ENCODE assay signal across 1 cellular context in genomic region chr7:10973061-10973941, GRCh38.
TF ChIP-seq lines count a peak whose summit lies in the region.

PHF14 (plus strand) TSS chr7:10973872; CDS start chr7:10974324, 452 bp downstream.

TF ChIP-seq in HepG2, 621 proteins besides CTCF, POLR2A, EP300 and RAD21 (continued from another document and continues in another):
- TF ChIP-seq, protein P1, sequence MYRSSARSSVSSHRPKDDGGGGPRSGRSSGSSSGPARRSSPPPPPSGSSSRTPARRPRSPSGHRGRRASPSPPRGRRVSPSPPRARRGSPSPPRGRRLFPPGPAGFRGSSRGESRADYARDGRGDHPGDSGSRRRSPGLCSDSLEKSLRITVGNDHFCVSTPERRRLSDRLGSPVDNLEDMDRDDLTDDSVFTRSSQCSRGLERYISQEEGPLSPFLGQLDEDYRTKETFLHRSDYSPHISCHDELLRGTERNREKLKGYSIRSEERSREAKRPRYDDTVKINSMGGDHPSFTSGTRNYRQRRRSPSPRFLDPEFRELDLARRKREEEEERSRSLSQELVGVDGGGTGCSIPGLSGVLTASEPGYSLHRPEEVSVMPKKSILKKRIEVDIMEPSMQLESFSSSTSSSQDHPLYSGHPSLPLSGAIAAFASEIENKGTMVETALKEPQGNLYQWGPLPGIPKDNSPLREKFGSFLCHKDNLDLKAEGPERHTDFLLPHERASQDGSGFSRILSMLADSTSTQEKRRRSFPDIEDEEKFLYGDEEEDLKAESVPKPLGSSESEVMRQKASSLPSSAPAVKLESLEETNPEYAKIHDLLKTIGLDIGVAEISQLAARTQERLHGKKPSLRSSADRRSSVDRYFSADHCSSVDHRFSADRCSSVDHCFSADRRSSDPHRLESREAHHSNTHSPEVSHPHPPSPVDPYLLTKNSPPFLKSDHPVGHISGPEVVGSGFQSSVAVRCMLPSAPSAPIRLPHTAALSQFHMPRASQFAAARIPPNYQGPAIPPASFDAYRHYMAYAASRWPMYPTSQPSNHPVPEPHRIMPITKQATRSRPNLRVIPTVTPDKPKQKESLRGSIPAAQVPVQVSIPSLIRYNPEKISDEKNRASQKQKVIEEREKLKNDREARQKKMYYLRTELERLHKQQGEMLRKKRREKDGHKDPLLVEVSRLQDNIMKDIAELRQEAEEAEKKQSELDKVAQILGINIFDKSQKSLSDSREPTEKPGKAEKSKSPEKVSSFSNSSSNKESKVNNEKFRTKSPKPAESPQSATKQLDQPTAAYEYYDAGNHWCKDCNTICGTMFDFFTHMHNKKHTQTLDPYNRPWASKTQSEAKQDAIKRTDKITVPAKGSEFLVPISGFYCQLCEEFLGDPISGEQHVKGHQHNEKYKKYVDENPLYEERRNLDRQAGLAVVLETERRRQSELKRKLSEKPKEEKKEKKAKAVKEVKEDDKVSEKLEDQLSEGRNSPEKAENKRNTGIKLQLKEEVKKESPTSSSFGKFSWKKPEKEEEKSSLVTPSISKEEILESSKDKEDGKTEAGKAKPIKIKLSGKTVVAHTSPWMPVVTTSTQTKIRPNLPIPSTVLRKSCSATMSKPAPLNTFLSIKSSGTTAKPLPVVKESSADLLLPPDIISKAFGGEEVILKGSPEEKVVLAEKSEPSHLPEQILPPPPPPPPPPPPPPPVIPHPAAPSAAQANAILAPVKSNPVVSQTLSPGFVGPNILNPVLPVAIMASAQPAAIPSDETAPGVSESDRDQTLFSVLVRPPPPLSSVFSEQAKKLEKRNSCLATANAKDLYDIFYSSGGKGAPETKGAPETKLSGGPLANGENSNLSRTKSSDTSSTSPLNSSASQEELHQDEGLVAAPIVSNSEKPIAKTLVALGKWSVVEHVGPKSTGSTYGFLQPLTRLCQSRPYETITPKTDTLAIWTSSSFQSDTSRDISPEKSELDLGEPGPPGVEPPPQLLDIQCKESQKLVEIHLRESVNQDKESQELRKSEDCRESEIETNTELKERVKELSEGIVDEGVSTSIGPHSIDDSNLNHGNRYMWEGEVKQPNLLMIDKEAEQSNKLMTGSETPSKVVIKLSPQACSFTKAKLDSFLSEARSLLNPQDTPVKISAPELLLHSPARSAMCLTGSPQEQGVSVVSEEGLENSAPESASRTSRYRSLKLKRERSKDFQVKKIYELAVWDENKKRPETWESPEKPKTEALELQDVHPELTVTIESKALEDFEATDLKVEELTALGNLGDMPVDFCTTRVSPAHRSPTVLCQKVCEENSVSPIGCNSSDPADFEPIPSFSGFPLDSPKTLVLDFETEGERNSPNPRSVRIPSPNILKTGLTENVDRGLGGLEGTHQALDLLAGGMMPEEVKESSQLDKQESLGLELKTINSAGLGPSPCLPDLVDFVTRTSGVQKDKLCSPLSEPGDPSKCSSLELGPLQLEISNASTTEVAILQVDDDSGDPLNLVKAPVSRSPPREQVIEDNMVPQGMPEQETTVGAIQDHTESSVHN (CRISPR knock-in tag; IDR thresholded peaks at IDR 0.05), result no peak
- 0 out of 2 replicates have a peak, but pooled peaks have one; percentile 38 for TF ChIP-seq SMYD3 (CRISPR knock-in tag; IDR thresholded peaks at IDR 0.05)
- TF ChIP-seq KMT2A (CRISPR knock-in tag; IDR thresholded peaks at IDR 0.05), result no peak
- TF ChIP-seq ZNF460 (CRISPR knock-in tag; IDR thresholded peaks at IDR 0.05; ENCODE audit: borderline replicate concordance), result no peak; the same call in 1 of the 2 replicates
- no peak for TF ChIP-seq XRCC5 (optimal IDR thresholded peaks at IDR 0.05; ENCODE audit: low read length)
- no peak for TF ChIP-seq ZNF484 (CRISPR knock-in tag; IDR thresholded peaks at IDR 0.05; ENCODE audit: borderline replicate concordance, low read depth)
- no peak for TF ChIP-seq ZNF572 (CRISPR knock-in tag; IDR thresholded peaks at IDR 0.05)
- peak; percentile 70; the same call in 1 of the 2 replicates for TF ChIP-seq ISL2 (CRISPR knock-in tag; IDR thresholded peaks at IDR 0.05)
- 0 out of 2 replicates have a peak, but pooled peaks have one; percentile 32 for TF ChIP-seq TOE1 (CRISPR knock-in tag; IDR thresholded peaks at IDR 0.05)
- TF ChIP-seq, protein P2, sequence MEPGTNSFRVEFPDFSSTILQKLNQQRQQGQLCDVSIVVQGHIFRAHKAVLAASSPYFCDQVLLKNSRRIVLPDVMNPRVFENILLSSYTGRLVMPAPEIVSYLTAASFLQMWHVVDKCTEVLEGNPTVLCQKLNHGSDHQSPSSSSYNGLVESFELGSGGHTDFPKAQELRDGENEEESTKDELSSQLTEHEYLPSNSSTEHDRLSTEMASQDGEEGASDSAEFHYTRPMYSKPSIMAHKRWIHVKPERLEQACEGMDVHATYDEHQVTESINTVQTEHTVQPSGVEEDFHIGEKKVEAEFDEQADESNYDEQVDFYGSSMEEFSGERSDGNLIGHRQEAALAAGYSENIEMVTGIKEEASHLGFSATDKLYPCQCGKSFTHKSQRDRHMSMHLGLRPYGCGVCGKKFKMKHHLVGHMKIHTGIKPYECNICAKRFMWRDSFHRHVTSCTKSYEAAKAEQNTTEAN (CRISPR knock-in tag; conservative IDR thresholded peaks at IDR 0.05), result no peak; the same call in 1 of the 2 replicates
- TF ChIP-seq ZNF557 (CRISPR knock-in tag; IDR thresholded peaks at IDR 0.05), result peak; percentile 77; the same call in 1 of the 2 replicates
- TF ChIP-seq PHF5A (CRISPR knock-in tag; IDR thresholded peaks at IDR 0.05; ENCODE audit: low read depth, unreplicated experiment), result no peak
- 0 out of 2 replicates have a peak, but pooled peaks have one; percentile 10 for TF ChIP-seq HBP1 (CRISPR knock-in tag; IDR thresholded peaks at IDR 0.05; ENCODE audit: low read depth)
- TF ChIP-seq SMARCE1 (IDR thresholded peaks at IDR 0.05; ENCODE audit: borderline replicate concordance), result no peak
- peak; percentile 20; the same call in 1 of the 2 replicates for TF ChIP-seq IRF2 (CRISPR knock-in tag; IDR thresholded peaks at IDR 0.05)
- TF ChIP-seq ZNF687 (CRISPR knock-in tag; IDR thresholded peaks at IDR 0.05), result peak; percentile 92
- peak; percentile 25; the same call in 1 of the 2 replicates for TF ChIP-seq ZFP82 (CRISPR knock-in tag; IDR thresholded peaks at IDR 0.05; ENCODE audit: borderline replicate concordance)
- TF ChIP-seq, protein P3, sequence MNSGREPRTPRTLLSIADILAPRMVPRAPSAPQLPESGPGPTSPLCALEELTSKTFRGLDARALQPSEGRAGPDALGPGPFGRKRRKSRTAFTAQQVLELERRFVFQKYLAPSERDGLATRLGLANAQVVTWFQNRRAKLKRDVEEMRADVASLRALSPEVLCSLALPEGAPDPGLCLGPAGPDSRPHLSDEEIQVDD (CRISPR knock-in tag; IDR thresholded peaks at IDR 0.05; ENCODE audit: borderline replicate concordance), result no peak
- TF ChIP-seq TCF7 (IDR thresholded peaks at IDR 0.05; ENCODE audit: low read depth), result no peak
- peak; percentile 10 for TF ChIP-seq SALL1 (CRISPR knock-in tag; IDR thresholded peaks at IDR 0.05)
- TF ChIP-seq CEBPG (CRISPR knock-in tag; IDR thresholded peaks at IDR 0.05), result peak; percentile 61; the same call in 1 of the 2 replicates
- no peak for TF ChIP-seq HNRNPUL1 (IDR thresholded peaks at IDR 0.05; ENCODE audit: low read depth, low read length)
- TF ChIP-seq GLI4 (CRISPR knock-in tag; IDR thresholded peaks at IDR 0.05; ENCODE audit: borderline replicate concordance), result 0 out of 2 replicates have a peak, but pooled peaks have one; percentile 51
- no peak for TF ChIP-seq REXO4 (CRISPR knock-in tag; IDR thresholded peaks at IDR 0.05; ENCODE audit: borderline replicate concordance)
- TF ChIP-seq ZNF3 (CRISPR knock-in tag; IDR thresholded peaks at IDR 0.05), result no peak
- no peak for TF ChIP-seq ZNF780A (CRISPR knock-in tag; IDR thresholded peaks at IDR 0.05)
- TF ChIP-seq ZNF800 (CRISPR knock-in tag; IDR thresholded peaks at IDR 0.05), result no peak
- no peak for TF ChIP-seq HDAC2 (CRISPR knock-in tag; IDR thresholded peaks at IDR 0.05)
- TF ChIP-seq ZNF609 (CRISPR knock-in tag; IDR thresholded peaks at IDR 0.05; ENCODE audit: borderline replicate concordance), result 0 out of 2 replicates have a peak, but pooled peaks have one; percentile 16
- no peak for TF ChIP-seq ZNF883 (CRISPR knock-in tag; IDR thresholded peaks at IDR 0.05; ENCODE audit: not compliant biosample characterization)
- peak; percentile 55; the same call in 1 of the 2 replicates for TF ChIP-seq ZBTB7A (CRISPR knock-in tag; IDR thresholded peaks at IDR 0.05)
- peak; percentile 16; the same call in 1 of the 2 replicates for TF ChIP-seq ZNF776 (CRISPR knock-in tag; IDR thresholded peaks at IDR 0.05)
- TF ChIP-seq BRD4 (CRISPR knock-in tag; IDR thresholded peaks at IDR 0.05), result no peak
- 0 out of 2 replicates have a peak, but pooled peaks have one; percentile 18 for TF ChIP-seq TP53 (CRISPR knock-in tag; conservative IDR thresholded peaks at IDR 0.05)
- peak; percentile 78 for TF ChIP-seq ELF3 (CRISPR knock-in tag; IDR thresholded peaks at IDR 0.05)
- TF ChIP-seq DMAP1 (CRISPR knock-in tag; IDR thresholded peaks at IDR 0.05), result peak; percentile 90
- 0 out of 2 replicates have a peak, but pooled peaks have one; percentile 15 for TF ChIP-seq REL (CRISPR knock-in tag; conservative IDR thresholded peaks at IDR 0.05)
